In the genomic region with DNA sequence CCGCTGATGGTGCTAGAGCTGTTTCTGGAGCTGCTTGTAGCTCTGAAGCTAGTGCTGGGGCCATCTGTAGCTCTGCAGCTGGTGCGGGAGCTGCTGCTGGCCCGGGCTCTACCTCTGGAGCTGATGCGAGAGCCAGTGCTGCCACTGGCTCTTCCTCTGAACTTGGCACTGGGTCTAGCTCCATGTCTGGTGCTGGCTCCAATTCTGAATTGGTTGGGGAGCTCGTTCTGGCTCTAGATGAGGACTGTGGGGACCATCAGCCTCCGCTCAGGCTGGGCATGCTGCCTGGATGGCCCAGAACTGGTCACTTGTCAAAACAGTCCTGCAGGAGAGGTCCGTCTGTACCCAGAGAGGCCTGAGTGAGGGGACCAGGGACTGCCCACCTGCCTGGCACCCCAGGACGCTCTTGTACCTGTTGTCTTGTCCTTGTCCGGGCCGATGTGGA, we compare ENCODE assay signal across 25 cellular contexts. TPM values are rescaled to one million over a fixed set of nuclear protein-coding genes. Genes with fewer than 3 reads are reported as not detected.
"Had no signal": no experiment of that assay in that cellular context is flagged by ENCODE, and none has a peak within 500 bp of the region (broad histone marks: within the 10 kb centered on the region; RNA-seq: fewer than 3 reads in every experiment).

No MANE protein-coding gene starts in this region.

- H3K4me1 ChIP-seq: parathyroid adenoma, psoas muscle, right lobe of liver, vagina had no signal

- H3K4me3 ChIP-seq: heart right ventricle, left lung, lower lobe of right lung, psoas muscle, right lobe of liver, skin epidermis, suprapubic skin, tibial artery, upper lobe of left lung, vagina had no signal

- H3K27ac ChIP-seq: heart right ventricle, left lung, lower lobe of right lung, parathyroid adenoma, psoas muscle, right lobe of liver, skin epidermis, suprapubic skin, tibial artery, upper lobe of left lung, vagina had no signal

- DNase-seq: effector memory CD4-positive, alpha-beta T cell; heart right ventricle; left lung; lower lobe of right lung; natural killer cell; occipital lobe; retina; right lobe of liver; stimulated activated CD4-positive, alpha-beta T cell treated with anti-CD3 and anti-CD28 coated beads, Interleukin-12 subunit alpha, Interleukin-12 subunit beta, amount 100 ng/mL, for 4 hours; stimulated activated naive CD4-positive, alpha-beta T cell treated with Interleukin-2 at 50 U/mL for 16 hours; tibial artery; upper lobe of left lung had no signal

- H3K36me3 ChIP-seq: heart right ventricle, left lung, lower lobe of right lung, right lobe of liver, suprapubic skin, tibial artery, upper lobe of left lung, vagina had no signal

- ATAC-seq: left lung, natural killer cell, right lobe of liver had no signal

- H3K9me3 ChIP-seq: heart right ventricle, left lung, lower lobe of right lung, psoas muscle, right lobe of liver, suprapubic skin, tibial artery, upper lobe of left lung, vagina had no signal

- H3K9ac ChIP-seq: parathyroid adenoma had no signal

- H3K27me3 ChIP-seq: right lobe of liver, upper lobe of left lung, vagina had no signal

RNA-seq across cellular contexts. Expression of a gene that starts 21.5 kb away (rescaled TPM):
- total RNA-seq: esophagus mucosa, fibroblast of lung, frontal cortex, glomerular endothelial cell, left lung, lower lobe of right lung, mesothelial cell of epicardium, mucosa of gallbladder, myocyte, natural killer cell, neural crest cell, occipital lobe, psoas muscle, right lobe of liver, upper lobe of left lung, vagina had no signal
- polyA plus RNA-seq: fibroblast of lung, heart right ventricle, psoas muscle had no signal
